In genomic region chr2:186588940-186589732, GRCh38 we compare ENCODE assay signal across 1 cellular context.
TF ChIP-seq lines count a peak whose summit lies in the region.

No MANE protein-coding gene starts in this region.

TF ChIP-seq in GM12878, 131 proteins besides CTCF, POLR2A, EP300 and RAD21 (continued from another document):
- TF ChIP-seq CHD1 (IDR thresholded peaks at IDR 0.05; ENCODE audit: low read depth, low read length) (no peak), SPI1 (IDR thresholded peaks at IDR 0.05; ENCODE audit: borderline replicate concordance, insufficient read depth, low read depth, low read length) (no peak), MTA2 (IDR thresholded peaks at IDR 0.05; ENCODE audit: low read depth) (peak; percentile 40; the same call in 1 of the 2 replicates), EGR1 (IDR thresholded peaks at IDR 0.05; ENCODE audit: borderline replicate concordance in 1 of 2, low read depth in 2 of 2, low read length in 2 of 2) (no peak), SMC3 (IDR thresholded peaks at IDR 0.05; ENCODE audit: borderline replicate concordance, low read length) (no peak), PAX8 (IDR thresholded peaks at IDR 0.05) (no peak)
- TF ChIP-seq, protein P1, sequence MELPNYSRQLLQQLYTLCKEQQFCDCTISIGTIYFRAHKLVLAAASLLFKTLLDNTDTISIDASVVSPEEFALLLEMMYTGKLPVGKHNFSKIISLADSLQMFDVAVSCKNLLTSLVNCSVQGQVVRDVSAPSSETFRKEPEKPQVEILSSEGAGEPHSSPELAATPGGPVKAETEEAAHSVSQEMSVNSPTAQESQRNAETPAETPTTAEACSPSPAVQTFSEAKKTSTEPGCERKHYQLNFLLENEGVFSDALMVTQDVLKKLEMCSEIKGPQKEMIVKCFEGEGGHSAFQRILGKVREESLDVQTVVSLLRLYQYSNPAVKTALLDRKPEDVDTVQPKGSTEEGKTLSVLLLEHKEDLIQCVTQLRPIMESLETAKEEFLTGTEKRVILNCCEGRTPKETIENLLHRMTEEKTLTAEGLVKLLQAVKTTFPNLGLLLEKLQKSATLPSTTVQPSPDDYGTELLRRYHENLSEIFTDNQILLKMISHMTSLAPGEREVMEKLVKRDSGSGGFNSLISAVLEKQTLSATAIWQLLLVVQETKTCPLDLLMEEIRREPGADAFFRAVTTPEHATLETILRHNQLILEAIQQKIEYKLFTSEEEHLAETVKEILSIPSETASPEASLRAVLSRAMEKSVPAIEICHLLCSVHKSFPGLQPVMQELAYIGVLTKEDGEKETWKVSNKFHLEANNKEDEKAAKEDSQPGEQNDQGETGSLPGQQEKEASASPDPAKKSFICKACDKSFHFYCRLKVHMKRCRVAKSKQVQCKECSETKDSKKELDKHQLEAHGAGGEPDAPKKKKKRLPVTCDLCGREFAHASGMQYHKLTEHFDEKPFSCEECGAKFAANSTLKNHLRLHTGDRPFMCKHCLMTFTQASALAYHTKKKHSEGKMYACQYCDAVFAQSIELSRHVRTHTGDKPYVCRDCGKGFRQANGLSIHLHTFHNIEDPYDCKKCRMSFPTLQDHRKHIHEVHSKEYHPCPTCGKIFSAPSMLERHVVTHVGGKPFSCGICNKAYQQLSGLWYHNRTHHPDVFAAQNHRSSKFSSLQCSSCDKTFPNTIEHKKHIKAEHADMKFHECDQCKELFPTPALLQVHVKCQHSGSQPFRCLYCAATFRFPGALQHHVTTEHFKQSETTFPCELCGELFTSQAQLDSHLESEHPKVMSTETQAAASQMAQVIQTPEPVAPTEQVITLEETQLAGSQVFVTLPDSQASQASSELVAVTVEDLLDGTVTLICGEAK (IDR thresholded peaks at IDR 0.05; ENCODE audit: borderline replicate concordance) = peak; percentile 65; the same call in 1 of the 2 replicates
- TF ChIP-seq, protein P2, sequence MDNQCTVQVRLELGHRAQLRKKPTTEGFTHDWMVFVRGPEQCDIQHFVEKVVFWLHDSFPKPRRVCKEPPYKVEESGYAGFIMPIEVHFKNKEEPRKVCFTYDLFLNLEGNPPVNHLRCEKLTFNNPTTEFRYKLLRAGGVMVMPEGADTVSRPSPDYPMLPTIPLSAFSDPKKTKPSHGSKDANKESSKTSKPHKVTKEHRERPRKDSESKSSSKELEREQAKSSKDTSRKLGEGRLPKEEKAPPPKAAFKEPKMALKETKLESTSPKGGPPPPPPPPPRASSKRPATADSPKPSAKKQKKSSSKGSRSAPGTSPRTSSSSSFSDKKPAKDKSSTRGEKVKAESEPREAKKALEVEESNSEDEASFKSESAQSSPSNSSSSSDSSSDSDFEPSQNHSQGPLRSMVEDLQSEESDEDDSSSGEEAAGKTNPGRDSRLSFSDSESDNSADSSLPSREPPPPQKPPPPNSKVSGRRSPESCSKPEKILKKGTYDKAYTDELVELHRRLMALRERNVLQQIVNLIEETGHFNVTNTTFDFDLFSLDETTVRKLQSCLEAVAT (IDR thresholded peaks at IDR 0.05) = 0 out of 2 replicates have a peak, but pooled peaks have one; percentile 69
TF ChIP-seq in GM12878: peak in this region for 4.
